Comparison of ENCODE assay signal across 18 cellular contexts in the genomic region with DNA sequence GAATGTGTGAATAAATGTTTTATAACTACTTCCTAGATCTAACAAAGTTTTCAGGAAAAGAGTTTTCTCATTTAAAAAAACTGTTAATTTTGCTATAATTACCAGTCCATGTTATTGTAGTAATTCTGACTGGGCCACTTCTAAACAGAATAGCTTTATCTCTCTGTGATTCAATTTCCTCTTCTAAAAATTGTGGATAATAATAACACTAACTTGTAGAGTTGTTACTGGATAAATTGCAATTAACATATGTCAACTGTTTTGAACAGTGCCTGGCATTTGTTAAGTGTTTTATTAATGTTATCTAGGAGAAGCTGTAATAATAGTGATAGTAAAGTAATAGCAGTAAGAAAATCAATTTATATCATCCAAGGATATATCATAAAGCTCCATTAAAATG.
"Had no signal": no experiment of that assay in that cellular context is flagged by ENCODE, and none has a peak within 500 bp of the region (broad histone marks: within the 10 kb centered on the region; RNA-seq: fewer than 3 reads in every experiment).

No MANE protein-coding gene starts in this region.

- H3K4me3 ChIP-seq: adrenal gland, Peyer's patch, SJSA1 had no signal

- H3K36me3 ChIP-seq: adrenal gland, Peyer's patch, SJSA1 had no signal

- H3K27me3 ChIP-seq: adrenal gland, Peyer's patch had no signal

- H3K4me3 Mint-ChIP-seq: activated CD8-positive, alpha-beta T cell treated with anti-CD3 and anti-CD28 coated beads for 36 hours; activated naive CD8-positive, alpha-beta T cell treated with anti-CD3 and anti-CD28 coated beads, Interleukin-2, amount 10 ng/mL, durations not matched to agents 7 days and 5 days; T-helper 1 cell treated with Interleukin-12 subunit alpha and Interleukin-12 subunit beta and Interleukin-4 antibody, amounts not matched to agents 30 μg/mL and 1 μg/mL, for 36 hours had no signal

- H3K27ac ChIP-seq: adrenal gland, Peyer's patch, SJSA1 had no signal

- H3K4me1 ChIP-seq: adrenal gland had no signal

- H3K27ac Mint-ChIP-seq: activated CD8-positive, alpha-beta T cell treated with anti-CD3 and anti-CD28 coated beads for 36 hours; activated naive CD8-positive, alpha-beta T cell treated with anti-CD3 and anti-CD28 coated beads, Interleukin-2, amount 10 ng/mL, durations not matched to agents 7 days and 5 days; T-helper 1 cell treated with Interleukin-12 subunit alpha and Interleukin-12 subunit beta and Interleukin-4 antibody, amounts not matched to agents 30 μg/mL and 1 μg/mL, for 36 hours had no signal

- ATAC-seq: activated CD4-positive, CD25-positive, alpha-beta regulatory T cell treated with anti-CD3 and anti-CD28 coated beads, Interleukin-2, amount 50 U/mL, for 24 hours had no signal

- H3K9me3 ChIP-seq: adrenal gland, Peyer's patch, SJSA1 had no signal

- DNase-seq: activated CD8-positive, alpha-beta memory T cell treated with anti-CD3 and anti-CD28 coated beads, Interleukin-2, amount 50 U/mL, for 4 hours; activated naive CD8-positive, alpha-beta T cell treated with anti-CD3 and anti-CD28 coated beads, Interleukin-2, amount 10 ng/mL, durations not matched to agents 7 days and 5 days; anterior cingulate cortex; Karpas-422; NCI-H1048; NCI-H1930; NCI-H2171 treated with DMSO at 0.1 percent for 48 hours; NCI-H345; NCI-H510A; NCI-H526 treated with DMSO at 0.1 percent for 48 hours; NCI-H82; SHP77 had no signal

- H3K9me3 Mint-ChIP-seq: activated CD8-positive, alpha-beta T cell treated with anti-CD3 and anti-CD28 coated beads for 36 hours; activated naive CD8-positive, alpha-beta T cell treated with anti-CD3 and anti-CD28 coated beads, Interleukin-2, amount 10 ng/mL, durations not matched to agents 7 days and 5 days; T-helper 1 cell treated with Interleukin-12 subunit alpha and Interleukin-12 subunit beta and Interleukin-4 antibody, amounts not matched to agents 30 μg/mL and 1 μg/mL, for 36 hours had no signal

- H3K36me3 Mint-ChIP-seq: activated naive CD8-positive, alpha-beta T cell treated with anti-CD3 and anti-CD28 coated beads, Interleukin-2, amount 10 ng/mL, durations not matched to agents 7 days and 5 days had no signal
